17 cellular contexts compared by ENCODE assay signal in the genomic region with DNA sequence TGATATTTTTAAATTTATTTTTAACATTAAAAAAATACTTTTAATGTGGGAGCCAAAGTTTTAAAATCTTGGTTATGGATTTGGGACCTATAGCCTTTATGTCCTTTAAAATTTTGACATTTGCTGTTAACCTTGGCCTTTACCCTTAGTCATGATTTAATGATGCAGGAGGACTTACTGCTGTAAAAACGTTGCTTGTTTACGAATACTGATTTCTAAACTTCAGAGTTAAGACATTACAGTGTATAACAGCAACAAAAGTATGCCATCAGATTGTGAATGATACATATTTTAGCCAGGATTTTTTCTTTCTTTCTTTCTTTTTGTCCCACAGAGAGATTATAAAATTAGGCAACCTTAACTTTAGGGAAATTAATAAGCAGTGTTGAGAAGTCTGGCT. TPM values are rescaled to one million over a fixed set of nuclear protein-coding genes. Genes with fewer than 3 reads are reported as not detected.
DNase-seq lines count a peak whose midpoint lies in the region; ATAC-seq and TF ChIP-seq lines count a peak whose summit lies in the region.
"Had no signal": no experiment of that assay in that cellular context is flagged by ENCODE, and none has a peak within 500 bp of the region (broad histone marks: within the 10 kb centered on the region; RNA-seq: fewer than 3 reads in every experiment).

No MANE protein-coding gene starts in this region.

- H3K79me2 ChIP-seq in Karpas-422 (ENCODE audit: low read length) (peaks cover 100% of the 10 kb centered on the region), neural progenitor cell (ENCODE audit: low read depth) (peaks cover 100% of the 10 kb centered on the region), mesendoderm (ENCODE audit: control insufficient read depth, insufficient read depth, low read length) (peaks cover 67% of the 10 kb centered on the region)

- no peak overlapping the region for H2BK15ac ChIP-seq in mesendoderm (replicated peaks; ENCODE audit: low read depth)

- no CpG with 5 or more reads among the region's 2 CpGs for WGBS in mesendoderm (ENCODE audit: extremely low coverage, insufficient coverage, low lambda C conversion rate)

- no peak overlapping the region for H3K18ac ChIP-seq in mesendoderm (ENCODE audit: low read length)

- peak overlapping the region; percentile 14 for H3K4me3 Mint-ChIP-seq in activated CD4-positive, alpha-beta T cell treated with anti-CD3 and anti-CD28 coated beads for 36 hours
- H3K4me3 Mint-ChIP-seq in central memory CD8-positive, alpha-beta T cell: no peak overlapping the region
- no peak overlapping the region for H3K4me3 Mint-ChIP-seq in neural progenitor cell
- no peak overlapping the region for H3K4me3 Mint-ChIP-seq in CD14-positive monocyte
- H3K4me3 Mint-ChIP-seq: T-helper 17 cell had no signal

- DNase-seq in activated CD4-positive, alpha-beta T cell treated with anti-CD3 and anti-CD28 coated beads for 36 hours: no peak
- no peak for DNase-seq in activated CD4-positive, alpha-beta T cell treated with anti-CD3 and anti-CD28 coated beads, Interleukin-2, amount 50 U/mL, for 4 hours
- DNase-seq in Karpas-422: no peak
- no peak for DNase-seq in central memory CD8-positive, alpha-beta T cell (ENCODE audit: low spot score in 2 of 2)
- DNase-seq in neural progenitor cell (ENCODE audit: low spot score): no peak
- no peak for DNase-seq in CD14-positive monocyte (ENCODE audit: low spot score)
- no peak for DNase-seq in mesendoderm
- DNase-seq: amygdala, esophagus squamous epithelium, NCI-H1092, NCI-H226, occipital lobe, spleen, T-helper 17 cell, testis had no signal

- no peaks in the 10 kb centered on the region for H3K27me3 Mint-ChIP-seq in activated CD4-positive, alpha-beta T cell treated with anti-CD3 and anti-CD28 coated beads for 36 hours
- no peaks in the 10 kb centered on the region for H3K27me3 Mint-ChIP-seq in central memory CD8-positive, alpha-beta T cell
- H3K27me3 Mint-ChIP-seq in neural progenitor cell (ENCODE audit: insufficient read depth, low read depth) (no peaks in the 10 kb centered on the region), CD14-positive monocyte (ENCODE audit: low read depth in 3 of 3) (no peaks in the 10 kb centered on the region)
- H3K27me3 Mint-ChIP-seq: T-helper 17 cell had no signal

- no peak overlapping the region for H2AK5ac ChIP-seq in mesendoderm (ENCODE audit: low read length)

- H3K4me1 ChIP-seq in Karpas-422 (ENCODE audit: low read length) (peaks cover 94% of the 10 kb centered on the region), neural progenitor cell (peaks cover 73% of the 10 kb centered on the region), mesendoderm (ENCODE audit: control insufficient read depth, low read depth, low read length) (peaks cover 2% of the 10 kb centered on the region)

- peaks cover 82% of the 10 kb centered on the region for H4K20me1 ChIP-seq in Karpas-422 (ENCODE audit: insufficient read depth, low read depth, low read length)
- peaks cover 100% of the 10 kb centered on the region for H4K20me1 ChIP-seq in neural progenitor cell (ENCODE audit: low read depth)

- H3K27me3 ChIP-seq in Karpas-422 (ENCODE audit: low read length) (no peaks in the 10 kb centered on the region), neural progenitor cell (no peaks in the 10 kb centered on the region), mesendoderm (ENCODE audit: insufficient read depth, low read length, poor library complexity) (no peaks in the 10 kb centered on the region)
- H3K27me3 ChIP-seq: esophagus squamous epithelium, spleen, testis had no signal

- no peak overlapping the region for H2BK120ac ChIP-seq in mesendoderm (ENCODE audit: low read depth, low read length)

- peaks cover 65% of the 10 kb centered on the region for H3K36me3 Mint-ChIP-seq in activated CD4-positive, alpha-beta T cell treated with anti-CD3 and anti-CD28 coated beads for 36 hours (ENCODE audit: low read depth)
- peaks cover 40% of the 10 kb centered on the region for H3K36me3 Mint-ChIP-seq in central memory CD8-positive, alpha-beta T cell (ENCODE audit: insufficient read depth)
- H3K36me3 Mint-ChIP-seq in neural progenitor cell: peaks cover 10% of the 10 kb centered on the region
- H3K36me3 Mint-ChIP-seq in CD14-positive monocyte: peaks cover 45 to 50% of the 10 kb centered on the region in 2 donors

- no peak overlapping the region for H4K8ac ChIP-seq in mesendoderm (ENCODE audit: low read depth, low read length)

- H3K4ac ChIP-seq in mesendoderm (ENCODE audit: low read depth, low read length): no peak overlapping the region

- CTCF ChIA-PET in activated CD4-positive, alpha-beta T cell treated with anti-CD3 and anti-CD28 coated beads for 36 hours (lab: Charles Lee): interaction anchor here (1.6 to 3.2 kb wide), 4 partner anchors 9 to 151 kb away, joined by 4 to 18 read pairs (median 8); a partner anchor contains a TSS

- H3K4me3 ChIP-seq in Karpas-422 (ENCODE audit: low read length) (peak overlapping the region; percentile 40), neural progenitor cell (peak overlapping the region; percentile 22), mesendoderm (ENCODE audit: low read length) (no peak overlapping the region)
- H3K4me3 ChIP-seq: esophagus squamous epithelium, spleen, testis had no signal

- intact Hi-C loops in activated CD4-positive, alpha-beta T cell treated with anti-CD3 and anti-CD28 coated beads for 36 hours (cut with DNase I, micrococcal nuclease): no loop called here
- intact Hi-C loops in CD14-positive monocyte (cut with micrococcal nuclease): no loop called here

- H3K23ac ChIP-seq in mesendoderm (ENCODE audit: low read length): no peak overlapping the region

- H3K4me2 ChIP-seq in Karpas-422 (ENCODE audit: low read depth, low read length, poor library complexity, severe bottlenecking) (peak overlapping the region; percentile 80), neural progenitor cell (peak overlapping the region; percentile 86), mesendoderm (ENCODE audit: low read length) (no peak overlapping the region)

- ATAC-seq in activated CD4-positive, alpha-beta T cell treated with anti-CD3 and anti-CD28 coated beads for 36 hours: no peak
- no peak for ATAC-seq in central memory CD8-positive, alpha-beta T cell (replicated peaks; ENCODE audit: extremely low read depth, poor library complexity, severe bottlenecking)
- no peak for ATAC-seq in GM19452 (IDR thresholded peaks at IDR 0.05; ENCODE audit: unreplicated experiment)
- ATAC-seq: T-helper 17 cell had no signal

- H4K5ac ChIP-seq in mesendoderm (ENCODE audit: low read length): no peak overlapping the region

- H3F3A ChIP-seq in neural progenitor cell (ENCODE audit: low read depth): peaks cover 16% of the 10 kb centered on the region

- peaks cover 11% of the 10 kb centered on the region for H3K79me1 ChIP-seq in mesendoderm (ENCODE audit: low read length)

- H3K36me3 ChIP-seq in Karpas-422 (ENCODE audit: insufficient read depth, low read length) (peaks cover 84% of the 10 kb centered on the region), neural progenitor cell (peaks cover 32% of the 10 kb centered on the region), mesendoderm (ENCODE audit: control insufficient read depth, insufficient read depth, low read length) (peaks cover 4% of the 10 kb centered on the region)

- POLR2A ChIA-PET in activated CD4-positive, alpha-beta T cell treated with anti-CD3 and anti-CD28 coated beads for 36 hours (lab: Charles Lee): interaction anchor here (0.8 to 4.2 kb wide), 2 partner anchors 9 to 287 kb away, joined by 4 to 26 read pairs; a partner anchor contains a TSS

- no peak overlapping the region for H2AFZ ChIP-seq in Karpas-422 (ENCODE audit: low read length)
- H2AFZ ChIP-seq in neural progenitor cell (replicated peaks): no peak overlapping the region

- no peak for TF ChIP-seq CTCF in neural progenitor cell (IDR thresholded peaks at IDR 0.05)
- TF ChIP-seq CTCF in CD14-positive monocyte (IDR thresholded peaks at IDR 0.05): no peak

- H3K27ac ChIP-seq in Karpas-422 (ENCODE audit: low read length): peak overlapping the region; percentile 92
- H3K27ac ChIP-seq in neural progenitor cell: no peak overlapping the region
- no peak overlapping the region for H3K27ac ChIP-seq in mesendoderm (ENCODE audit: low read depth, low read length)
- H3K27ac ChIP-seq: coronary artery, esophagus squamous epithelium had no signal

- no peaks in the 10 kb centered on the region for H3K9me3 Mint-ChIP-seq in activated CD4-positive, alpha-beta T cell treated with anti-CD3 and anti-CD28 coated beads for 36 hours (ENCODE audit: low read depth)
- H3K9me3 Mint-ChIP-seq in central memory CD8-positive, alpha-beta T cell: no peaks in the 10 kb centered on the region
- no peaks in the 10 kb centered on the region for H3K9me3 Mint-ChIP-seq in neural progenitor cell
- no peaks in the 10 kb centered on the region for H3K9me3 Mint-ChIP-seq in CD14-positive monocyte

- H3K4me1 Mint-ChIP-seq in activated CD4-positive, alpha-beta T cell treated with anti-CD3 and anti-CD28 coated beads for 36 hours: peaks cover 77% of the 10 kb centered on the region
- H3K4me1 Mint-ChIP-seq in central memory CD8-positive, alpha-beta T cell: peaks cover 75% of the 10 kb centered on the region
- peaks cover 59% of the 10 kb centered on the region for H3K4me1 Mint-ChIP-seq in neural progenitor cell
- H3K4me1 Mint-ChIP-seq in CD14-positive monocyte: peaks cover 54% of the 10 kb centered on the region

- H2BK5ac ChIP-seq in mesendoderm (ENCODE audit: low read length): no peak overlapping the region

- H3K56ac ChIP-seq in mesendoderm (ENCODE audit: low read length): no peak overlapping the region

- no peaks in the 10 kb centered on the region for H3K9me3 ChIP-seq in Karpas-422 (ENCODE audit: low read length)
- H3K9me3 ChIP-seq in neural progenitor cell (ENCODE audit: low read depth): no peaks in the 10 kb centered on the region
- H3K9me3 ChIP-seq: esophagus squamous epithelium, spleen, testis had no signal

- H3K9ac ChIP-seq in Karpas-422 (ENCODE audit: low read length) (peak overlapping the region; percentile 35), neural progenitor cell (peak overlapping the region; percentile 41), mesendoderm (ENCODE audit: low read length) (no peak overlapping the region)

- peak overlapping the region; percentile 10 for H3K27ac Mint-ChIP-seq in activated CD4-positive, alpha-beta T cell treated with anti-CD3 and anti-CD28 coated beads for 36 hours
- peak overlapping the region; percentile 51 for H3K27ac Mint-ChIP-seq in central memory CD8-positive, alpha-beta T cell (ENCODE audit: low read depth)
- H3K27ac Mint-ChIP-seq in neural progenitor cell: no peak overlapping the region
- peak overlapping the region in 1 of 7 donors; percentile 47 for H3K27ac Mint-ChIP-seq in CD14-positive monocyte
- H3K27ac Mint-ChIP-seq: T-helper 17 cell had no signal

- H3K9me2 ChIP-seq in Karpas-422 (replicated peaks; ENCODE audit: insufficient read depth, low read length): no peaks in the 10 kb centered on the region

RNA-seq across cellular contexts. Expression of a gene that starts 8.9 kb away (rescaled TPM):
- 10 to 100 TPM; 60.7 to 63.2 TPM for total RNA-seq in activated CD4-positive, alpha-beta T cell treated with anti-CD3 and anti-CD28 coated beads for 36 hours
- total RNA-seq in Karpas-422 (2014; rRNA removed; shearing (Covaris generic); ENCODE audit: low replicate concordance): 101 and 150 TPM in 2 replicates
- 66.9 and 83.7 TPM in 2 replicates for total RNA-seq in neural progenitor cell (ENCODE audit: low replicate concordance)
- 1 to 10 TPM; 6.7 to 7.5 TPM for polyA plus RNA-seq in CD14-positive monocyte
- polyA plus RNA-seq in mesendoderm (2013, experiment 1 of 2): 14.9 TPM
- 14.0 TPM for polyA plus RNA-seq in mesendoderm (2013, experiment 2 of 2)

RNA-seq across cellular contexts. Expression of a gene that starts 42.8 kb away (rescaled TPM):
- under 1 TPM; 0.14 to 0.44 TPM for total RNA-seq in activated CD4-positive, alpha-beta T cell treated with anti-CD3 and anti-CD28 coated beads for 36 hours
- total RNA-seq in Karpas-422 (2014; rRNA removed; shearing (Covaris generic); ENCODE audit: low replicate concordance): 51.4 and 116 TPM in 2 replicates
- 0.28 and 0.56 TPM in 2 replicates for total RNA-seq in neural progenitor cell (ENCODE audit: low replicate concordance)
- polyA plus RNA-seq in CD14-positive monocyte: under 1 TPM; 0.25 to 0.26 TPM
- 0.28 TPM for polyA plus RNA-seq in mesendoderm (2013, experiment 1 of 2)
- 0.29 TPM for polyA plus RNA-seq in mesendoderm (2013, experiment 2 of 2)

RNA-seq across cellular contexts. Expression of a gene that starts 59.4 kb away (rescaled TPM):
- total RNA-seq in activated CD4-positive, alpha-beta T cell treated with anti-CD3 and anti-CD28 coated beads for 36 hours: 100 to 1,000 TPM; 141 to 155 TPM
- 352 and 401 TPM in 2 replicates for total RNA-seq in Karpas-422 (2014; rRNA removed; shearing (Covaris generic); ENCODE audit: low replicate concordance)
- 34.4 and 46.8 TPM in 2 replicates for total RNA-seq in neural progenitor cell (ENCODE audit: low replicate concordance)
- polyA plus RNA-seq in CD14-positive monocyte: 100 to 1,000 TPM; 368 to 420 TPM
- polyA plus RNA-seq in mesendoderm (2013, experiment 1 of 2): 171 TPM
- polyA plus RNA-seq in mesendoderm (2013, experiment 2 of 2): 171 TPM

Comparison
In these comparisons a context has a peak if more than half of its experiments do, and no peak if none do; other contexts are left out.
1. RNA of a gene that starts 42.8 kb away (total RNA-seq): 51.4 to 116 TPM in Karpas-422; 0.28 to 0.56 TPM in neural progenitor cell and 0.14 to 0.44 TPM in activated CD4-positive, alpha-beta T cell treated with anti-CD3 and anti-CD28 coated beads for 36 hours; every median in the first group is over 10 times any median in the second.